ENCODE assay signal across 9 cellular contexts in the genomic region with DNA sequence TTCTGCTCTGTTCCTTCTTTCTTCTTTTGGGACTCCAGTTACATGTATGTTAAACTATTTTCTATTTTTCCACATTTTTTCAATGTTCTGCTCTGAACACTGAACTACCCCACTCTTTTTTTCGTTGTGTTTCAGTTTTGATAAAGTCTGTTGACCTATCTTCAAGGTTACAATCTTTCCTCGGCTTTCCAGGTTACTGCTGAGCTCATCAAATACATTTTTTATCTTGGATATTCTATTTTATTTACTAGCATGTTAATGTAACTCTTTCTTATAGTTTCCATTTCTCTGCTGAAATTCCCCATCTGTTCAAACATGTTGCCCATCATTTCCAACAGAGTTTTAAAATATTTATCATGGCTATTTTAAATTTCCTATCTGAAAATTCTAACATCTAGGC. TPM values are rescaled to one million over a fixed set of nuclear protein-coding genes. Genes with fewer than 3 reads are reported as not detected.
"Had no signal": no experiment of that assay in that cellular context is flagged by ENCODE, and none has a peak within 500 bp of the region (broad histone marks: within the 10 kb centered on the region; RNA-seq: fewer than 3 reads in every experiment).

No MANE protein-coding gene starts in this region.

- H3K4me3 Mint-ChIP-seq: GM23338, H9 had no signal

- H2AFZ ChIP-seq: GM23338 had no signal

- H3K4me2 ChIP-seq: GM23338 had no signal

- H3K27ac Mint-ChIP-seq: GM23338, H9 had no signal

- H3K4me3 ChIP-seq: GM23338, K562 had no signal

- FAIRE-seq: H1, H54, HTR-8/SVneo, K562 had no signal

- DNase-seq: H9, HCEC 1CT, KG1 had no signal

- ATAC-seq: GM23338, K562 had no signal

RNA-seq across cellular contexts. Expression of a gene that starts 13.8 kb away (rescaled TPM):
- total RNA-seq: GM23338, H1, H9, HT-29, K562 had no signal
- polyA plus RNA-seq: H1, K562 had no signal

RNA-seq across cellular contexts. Expression of a gene that starts 56.8 kb away (rescaled TPM):
- total RNA-seq: GM23338, HT-29, K562 had no signal
- polyA plus RNA-seq: K562 had no signal
